Comparison of ENCODE assay signal across 17 cellular contexts in the genomic region with DNA sequence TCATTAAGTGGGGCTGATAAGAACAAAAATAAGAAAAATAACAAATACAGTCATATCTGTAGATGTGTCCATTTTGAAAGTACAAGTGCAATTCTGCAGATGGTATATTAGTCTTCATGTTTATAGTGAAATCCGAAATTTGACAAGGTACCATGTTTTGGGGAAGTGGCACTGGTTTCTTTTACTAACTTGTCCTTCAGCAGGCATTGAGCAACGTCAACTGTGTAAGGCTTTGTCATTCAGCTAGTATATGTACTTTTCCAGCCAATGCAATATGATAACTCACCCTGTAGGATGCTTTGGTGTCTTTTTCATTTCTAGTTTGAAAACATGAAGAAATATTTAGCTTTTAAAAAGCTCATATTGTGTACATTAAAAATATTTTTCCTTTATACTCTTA.
A peak's percentile ranks its signal among the peaks of the same experiment; 100 is the strongest.
DNase-seq lines count a peak whose midpoint lies in the region; ATAC-seq and TF ChIP-seq lines count a peak whose summit lies in the region.
"Had no signal": no experiment of that assay in that cellular context is flagged by ENCODE, and none has a peak within 500 bp of the region (broad histone marks: within the 10 kb centered on the region; RNA-seq: fewer than 3 reads in every experiment).

No MANE protein-coding gene starts in this region.

- H3K4me3 ChIP-seq in mesenchymal stem cell (ENCODE audit: insufficient read depth in 1 of 2, low read depth in 1 of 2, low read length in 2 of 2) (no peak overlapping the region), GM23338 (no peak overlapping the region)
- H3K4me3 ChIP-seq: SJCRH30 had no signal

- H3F3A ChIP-seq in GM23338 (replicated peaks; ENCODE audit: low read depth): no peaks in the 10 kb centered on the region

- H2BK120ac ChIP-seq in mesenchymal stem cell (ENCODE audit: low read depth, low read length): no peak overlapping the region

- no peaks in the 10 kb centered on the region for H3K9me2 ChIP-seq in GM23338 (ENCODE audit: insufficient read depth)

- H3K9me3 ChIP-seq in mesenchymal stem cell (ENCODE audit: control insufficient read depth, low read length): no peaks in the 10 kb centered on the region
- H3K9me3 ChIP-seq: BE2C, SJCRH30 had no signal

- H3K79me1 ChIP-seq in mesenchymal stem cell (replicated peaks; ENCODE audit: low read length, poor library complexity, severe bottlenecking): peaks cover 3% of the 10 kb centered on the region

- no peak for TF ChIP-seq CTCF in GM23338 (conservative IDR thresholded peaks at IDR 0.05; ENCODE audit: low read depth in 2 of 2)

- H3K4me3 Mint-ChIP-seq in GM23338: no peak overlapping the region
- H3K4me3 Mint-ChIP-seq: CD8-positive, alpha-beta memory T cell had no signal

- H2BK12ac ChIP-seq in mesenchymal stem cell (ENCODE audit: low read length in 2 of 2): no peak overlapping the region

- no peaks in the 10 kb centered on the region for H4K20me1 ChIP-seq in GM23338 (replicated peaks; ENCODE audit: insufficient read depth)

- no peak overlapping the region for H4K91ac ChIP-seq in mesenchymal stem cell (ENCODE audit: low read length)

- no peak overlapping the region for H2AK5ac ChIP-seq in mesenchymal stem cell (ENCODE audit: low read length, severe bottlenecking)

- no peaks in the 10 kb centered on the region for H3K27me3 Mint-ChIP-seq in GM23338 (ENCODE audit: insufficient read depth, low read depth, poor library complexity)

- H3K36me3 Mint-ChIP-seq in GM23338 (ENCODE audit: low read depth): no peaks in the 10 kb centered on the region
- H3K36me3 Mint-ChIP-seq: CD8-positive, alpha-beta memory T cell had no signal

- peak; percentile 31 for DNase-seq in CD1c-positive myeloid dendritic cell (ENCODE audit: extremely low spot score)
- peak; percentile 84 for DNase-seq in MV-4-11 (lab: John Stamatoyannopoulos, UW)
- peak; percentile 24 for DNase-seq in SKM-1 (lab: John Stamatoyannopoulos, UW; ENCODE audit: unreplicated experiment)
- no peak for DNase-seq in mesenchymal stem cell
- no peak for DNase-seq in GM23338 (ENCODE audit: low spot score)
- DNase-seq in DMS 273 treated with DMSO at 0.1 percent for 48 hours (lab: John Stamatoyannopoulos, UW): no peak
- DNase-seq: BE2C; CD8-positive, alpha-beta memory T cell; HCEC 1CT; NCI-H1105 treated with DMSO at 0.1 percent for 48 hours; NCI-H1930; NCI-H2171; NCI-H446 treated with DMSO at 0.1 percent for 48 hours; NCI-H748 treated with DMSO at 0.1 percent for 48 hours; SJCRH30 had no signal

- no peak overlapping the region for H3K23ac ChIP-seq in mesenchymal stem cell (ENCODE audit: low read length in 2 of 2)

- H3K4me1 Mint-ChIP-seq in GM23338: peaks cover 6% of the 10 kb centered on the region

- H3K27ac ChIP-seq in mesenchymal stem cell (ENCODE audit: low read length, poor library complexity, severe bottlenecking) (no peak overlapping the region), GM23338 (ENCODE audit: low read depth) (no peak overlapping the region)
- H3K27ac ChIP-seq: SJCRH30 had no signal

- H4K8ac ChIP-seq in mesenchymal stem cell (ENCODE audit: low read length): no peak overlapping the region

- 65% methylated on average over 1 of the region's 2 CpGs for WGBS in mesenchymal stem cell

- no peak overlapping the region for H3K14ac ChIP-seq in mesenchymal stem cell (ENCODE audit: low read length in 2 of 2)

- H3K9me3 Mint-ChIP-seq in GM23338: no peaks in the 10 kb centered on the region
- H3K9me3 Mint-ChIP-seq: CD8-positive, alpha-beta memory T cell had no signal

- H2AFZ ChIP-seq in mesenchymal stem cell (ENCODE audit: low read depth, low read length) (no peak overlapping the region), GM23338 (no peak overlapping the region)

- H3K18ac ChIP-seq in mesenchymal stem cell (ENCODE audit: low read depth in 1 of 2, low read length in 2 of 2): no peak overlapping the region

- ATAC-seq in GM23338: no peak
- no peak for ATAC-seq in GM21367 (IDR thresholded peaks at IDR 0.05; ENCODE audit: unreplicated experiment)
- no peak for ATAC-seq in HG03354 (IDR thresholded peaks at IDR 0.05; ENCODE audit: poor library complexity, severe bottlenecking, unreplicated experiment)

- no peak overlapping the region for H3K4ac ChIP-seq in mesenchymal stem cell (ENCODE audit: low read depth in 1 of 2, low read length in 2 of 2)

- H3K36me3 ChIP-seq in mesenchymal stem cell (ENCODE audit: control insufficient read depth in 1 of 2, insufficient read depth in 2 of 2, low read depth in 1 of 2, low read length in 2 of 2) (no peaks in the 10 kb centered on the region), GM23338 (ENCODE audit: insufficient read depth) (no peaks in the 10 kb centered on the region)
- H3K36me3 ChIP-seq: BE2C, SJCRH30 had no signal

- no peaks in the 10 kb centered on the region for H3K79me2 ChIP-seq in GM23338 (replicated peaks; ENCODE audit: insufficient read depth)

- H3K4me2 ChIP-seq in mesenchymal stem cell (ENCODE audit: low read length, poor library complexity, severe bottlenecking): no peak overlapping the region
- H3K4me2 ChIP-seq in GM23338: no peak overlapping the region

- H2BK15ac ChIP-seq in mesenchymal stem cell (ENCODE audit: low read depth, poor library complexity, severe bottlenecking): no peak overlapping the region

- H3K4me1 ChIP-seq in mesenchymal stem cell (ENCODE audit: control insufficient read depth, insufficient read depth, low read depth, low read length) (peaks cover 7% of the 10 kb centered on the region), GM23338 (ENCODE audit: insufficient read depth) (no peaks in the 10 kb centered on the region; the same call in 1 of the 2 replicates)
- H3K4me1 ChIP-seq: BE2C, SJCRH30 had no signal

- H3K9ac ChIP-seq in mesenchymal stem cell (ENCODE audit: low read length): peak overlapping the region; percentile 23

- no peak overlapping the region for H2BK5ac ChIP-seq in mesenchymal stem cell (ENCODE audit: low read depth, low read length, poor library complexity, severe bottlenecking)

- no peak overlapping the region for H3K27ac Mint-ChIP-seq in GM23338
- H3K27ac Mint-ChIP-seq: CD8-positive, alpha-beta memory T cell had no signal

- H3K27me3 ChIP-seq in mesenchymal stem cell (ENCODE audit: control insufficient read depth in 1 of 2, insufficient read depth in 1 of 2, low read length in 2 of 2): no peaks in the 10 kb centered on the region
- no peaks in the 10 kb centered on the region for H3K27me3 ChIP-seq in GM23338 (ENCODE audit: insufficient read depth)
- H3K27me3 ChIP-seq: BE2C, SJCRH30 had no signal

TF ChIP-seq in GM23338, 12 proteins besides CTCF, POLR2A, EP300 and RAD21 (continues in another document):
- TF ChIP-seq, protein P1, sequence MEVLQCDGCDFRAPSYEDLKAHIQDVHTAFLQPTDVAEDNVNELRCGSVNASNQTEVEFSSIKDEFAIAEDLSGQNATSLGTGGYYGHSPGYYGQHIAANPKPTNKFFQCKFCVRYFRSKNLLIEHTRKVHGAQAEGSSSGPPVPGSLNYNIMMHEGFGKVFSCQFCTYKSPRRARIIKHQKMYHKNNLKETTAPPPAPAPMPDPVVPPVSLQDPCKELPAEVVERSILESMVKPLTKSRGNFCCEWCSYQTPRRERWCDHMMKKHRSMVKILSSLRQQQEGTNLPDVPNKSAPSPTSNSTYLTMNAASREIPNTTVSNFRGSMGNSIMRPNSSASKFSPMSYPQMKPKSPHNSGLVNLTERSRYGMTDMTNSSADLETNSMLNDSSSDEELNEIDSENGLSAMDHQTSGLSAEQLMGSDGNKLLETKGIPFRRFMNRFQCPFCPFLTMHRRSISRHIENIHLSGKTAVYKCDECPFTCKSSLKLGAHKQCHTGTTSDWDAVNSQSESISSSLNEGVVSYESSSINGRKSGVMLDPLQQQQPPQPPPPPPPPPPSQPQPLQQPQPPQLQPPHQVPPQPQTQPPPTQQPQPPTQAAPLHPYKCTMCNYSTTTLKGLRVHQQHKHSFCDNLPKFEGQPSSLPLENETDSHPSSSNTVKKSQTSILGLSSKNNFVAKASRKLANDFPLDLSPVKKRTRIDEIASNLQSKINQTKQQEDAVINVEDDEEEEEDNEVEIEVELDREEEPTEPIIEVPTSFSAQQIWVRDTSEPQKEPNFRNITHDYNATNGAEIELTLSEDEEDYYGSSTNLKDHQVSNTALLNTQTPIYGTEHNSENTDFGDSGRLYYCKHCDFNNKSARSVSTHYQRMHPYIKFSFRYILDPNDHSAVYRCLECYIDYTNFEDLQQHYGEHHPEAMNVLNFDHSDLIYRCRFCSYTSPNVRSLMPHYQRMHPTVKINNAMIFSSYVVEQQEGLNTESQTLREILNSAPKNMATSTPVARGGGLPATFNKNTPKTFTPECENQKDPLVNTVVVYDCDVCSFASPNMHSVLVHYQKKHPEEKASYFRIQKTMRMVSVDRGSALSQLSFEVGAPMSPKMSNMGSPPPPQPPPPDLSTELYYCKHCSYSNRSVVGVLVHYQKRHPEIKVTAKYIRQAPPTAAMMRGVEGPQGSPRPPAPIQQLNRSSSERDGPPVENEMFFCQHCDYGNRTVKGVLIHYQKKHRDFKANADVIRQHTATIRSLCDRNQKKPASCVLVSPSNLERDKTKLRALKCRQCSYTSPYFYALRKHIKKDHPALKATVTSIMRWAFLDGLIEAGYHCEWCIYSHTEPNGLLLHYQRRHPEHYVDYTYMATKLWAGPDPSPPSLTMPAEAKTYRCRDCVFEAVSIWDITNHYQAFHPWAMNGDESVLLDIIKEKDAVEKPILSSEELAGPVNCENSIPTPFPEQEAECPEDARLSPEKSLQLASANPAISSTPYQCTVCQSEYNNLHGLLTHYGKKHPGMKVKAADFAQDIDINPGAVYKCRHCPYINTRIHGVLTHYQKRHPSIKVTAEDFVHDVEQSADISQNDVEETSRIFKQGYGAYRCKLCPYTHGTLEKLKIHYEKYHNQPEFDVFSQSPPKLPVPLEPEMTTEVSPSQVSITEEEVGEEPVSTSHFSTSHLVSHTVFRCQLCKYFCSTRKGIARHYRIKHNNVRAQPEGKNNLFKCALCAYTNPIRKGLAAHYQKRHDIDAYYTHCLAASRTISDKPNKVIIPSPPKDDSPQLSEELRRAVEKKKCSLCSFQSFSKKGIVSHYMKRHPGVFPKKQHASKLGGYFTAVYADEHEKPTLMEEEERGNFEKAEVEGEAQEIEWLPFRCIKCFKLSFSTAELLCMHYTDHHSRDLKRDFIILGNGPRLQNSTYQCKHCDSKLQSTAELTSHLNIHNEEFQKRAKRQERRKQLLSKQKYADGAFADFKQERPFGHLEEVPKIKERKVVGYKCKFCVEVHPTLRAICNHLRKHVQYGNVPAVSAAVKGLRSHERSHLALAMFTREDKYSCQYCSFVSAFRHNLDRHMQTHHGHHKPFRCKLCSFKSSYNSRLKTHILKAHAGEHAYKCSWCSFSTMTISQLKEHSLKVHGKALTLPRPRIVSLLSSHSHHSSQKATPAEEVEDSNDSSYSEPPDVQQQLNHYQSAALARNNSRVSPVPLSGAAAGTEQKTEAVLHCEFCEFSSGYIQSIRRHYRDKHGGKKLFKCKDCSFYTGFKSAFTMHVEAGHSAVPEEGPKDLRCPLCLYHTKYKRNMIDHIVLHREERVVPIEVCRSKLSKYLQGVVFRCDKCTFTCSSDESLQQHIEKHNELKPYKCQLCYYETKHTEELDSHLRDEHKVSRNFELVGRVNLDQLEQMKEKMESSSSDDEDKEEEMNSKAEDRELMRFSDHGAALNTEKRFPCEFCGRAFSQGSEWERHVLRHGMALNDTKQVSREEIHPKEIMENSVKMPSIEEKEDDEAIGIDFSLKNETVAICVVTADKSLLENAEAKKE (CRISPR knock-in tag; IDR thresholded peaks at IDR 0.05): no peak
- TF ChIP-seq NANOG (IDR thresholded peaks at IDR 0.05; ENCODE audit: borderline replicate concordance) (no peak), ZNF114 (CRISPR knock-in tag; IDR thresholded peaks at IDR 0.05) (no peak)

Comparison
In these comparisons a context has a peak if more than half of its experiments do, and no peak if none do; other contexts are left out.
1. DNase-seq: peak in CD1c-positive myeloid dendritic cell (single experiment), MV-4-11 (single experiment) and SKM-1 (single experiment); none in mesenchymal stem cell (single experiment), GM23338 (single experiment) and DMS 273 treated with DMSO at 0.1 percent for 48 hours (single experiment).